ENCODE assay signal across 8 cellular contexts in the genomic region with DNA sequence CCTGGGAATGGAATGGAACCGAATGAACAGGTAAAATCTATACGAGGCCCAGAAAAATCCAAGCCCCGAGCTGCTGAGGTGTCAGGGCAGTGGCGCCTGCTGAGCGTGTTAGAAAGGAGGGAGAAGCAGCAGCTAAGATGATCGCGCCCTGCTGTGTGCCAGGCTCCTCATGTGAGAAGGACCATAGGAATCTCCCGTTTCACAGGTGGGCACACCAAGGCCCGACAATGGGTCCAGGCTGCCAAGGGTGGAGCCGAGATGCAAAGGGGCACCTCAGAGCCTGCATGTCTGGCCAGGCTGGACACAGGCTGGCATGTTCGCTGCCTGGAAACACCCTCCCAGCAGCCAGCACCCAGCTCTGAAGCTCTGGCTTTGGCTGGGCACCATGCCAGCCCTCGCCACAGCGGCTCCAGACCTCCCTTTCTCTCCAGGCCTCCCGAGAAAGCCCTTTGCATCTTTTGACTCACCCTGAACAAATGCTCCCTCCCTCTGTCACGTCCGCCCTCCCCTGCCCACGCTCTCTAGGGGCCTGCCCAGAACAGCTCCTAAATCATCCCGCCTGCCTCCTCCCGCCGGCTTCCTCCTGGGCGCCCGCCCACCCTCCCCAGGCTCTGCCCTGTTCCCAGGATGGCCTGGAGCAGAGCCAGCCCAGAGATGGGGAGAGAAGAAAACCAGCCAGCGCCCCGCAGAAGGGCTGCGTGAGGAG.
DNase-seq lines count a peak whose midpoint lies in the region; ATAC-seq and TF ChIP-seq lines count a peak whose summit lies in the region.

No MANE protein-coding gene starts in this region.

- DNase-seq in AG20443 (ENCODE audit: low spot score) (peak; percentile 97), HAP-1 (ENCODE audit: low spot score in 2 of 2) (peak; percentile 57 to 79), NCI-H69 (lab: John Stamatoyannopoulos, UW) (peak; percentile 95), dorsolateral prefrontal cortex (peak; percentile 9 to 71 (median 45)), mucosa of descending colon (peak; percentile 42 to 74 (median 62))

- no peak overlapping the region for H3K4me3 ChIP-seq in HAP-1
- peak overlapping the region in 4 of 59 donors; percentile 1 to 21 (median 10) for H3K4me3 ChIP-seq in dorsolateral prefrontal cortex
- no peak overlapping the region for H3K4me3 ChIP-seq in mucosa of descending colon

- no peaks in the 10 kb centered on the region for H3K9me3 ChIP-seq in HAP-1
- no peaks in the 10 kb centered on the region for H3K9me3 ChIP-seq in mucosa of descending colon

- TF ChIP-seq CTCF in dorsolateral prefrontal cortex (IDR thresholded peaks at IDR 0.05 in 54 of 56, conservative IDR thresholded peaks at IDR 0.05 in 2 of 56; ENCODE audit: low read depth in 1 of 56, partially characterized antibody in 56 of 56) (no peak), mucosa of descending colon (IDR thresholded peaks at IDR 0.05) (no peak)

- H3K27ac ChIP-seq in dorsolateral prefrontal cortex: peak overlapping the region in 34 of 59 donors; percentile 5 to 78 (median 38)

- intact Hi-C loops in dorsolateral prefrontal cortex (cut with DNase I) (no loop called here), mucosa of descending colon (cut with DNase I, micrococcal nuclease) (no loop called here)

- H3K4me1 ChIP-seq in HAP-1: peaks cover 14% of the 10 kb centered on the region
- peaks cover 16% of the 10 kb centered on the region for H3K4me1 ChIP-seq in mucosa of descending colon (ENCODE audit: low read depth)

- no peaks in the 10 kb centered on the region for H3K36me3 ChIP-seq in HAP-1 (replicated peaks)
- H3K36me3 ChIP-seq in mucosa of descending colon (ENCODE audit: low read depth): no peaks in the 10 kb centered on the region

- H3K27me3 ChIP-seq in HAP-1 (ENCODE audit: low read depth): no peaks in the 10 kb centered on the region
- H3K27me3 ChIP-seq in dorsolateral prefrontal cortex: no peaks in the 10 kb centered on the region

- ATAC-seq in mucosa of descending colon: peak; percentile 47
- ATAC-seq in HG02885 (IDR thresholded peaks at IDR 0.05; ENCODE audit: poor library complexity, unreplicated experiment): no peak
- no peak for ATAC-seq in GM21367 (IDR thresholded peaks at IDR 0.05; ENCODE audit: unreplicated experiment)
- ATAC-seq in activated CD4-positive, CD25-positive, alpha-beta regulatory T cell treated with anti-CD3 and anti-CD28 coated beads, Interleukin-2, amount 50 U/mL, for 24 hours: no peak

- in situ Hi-C loops in HAP-1 (cut with MboI; ENCODE audit: low sequenced_read_pairs): no loop called here

Comparison
In these comparisons a context has a peak if more than half of its experiments do, and no peak if none do; other contexts are left out.
1. DNase-seq: peak in every context shown above with its lines; median percentile 97 in AG20443; 95 in NCI-H69; 68 in HAP-1; 62 in mucosa of descending colon; 45 in dorsolateral prefrontal cortex.